Comparison of ENCODE assay signal across 9 cellular contexts in the genomic region with DNA sequence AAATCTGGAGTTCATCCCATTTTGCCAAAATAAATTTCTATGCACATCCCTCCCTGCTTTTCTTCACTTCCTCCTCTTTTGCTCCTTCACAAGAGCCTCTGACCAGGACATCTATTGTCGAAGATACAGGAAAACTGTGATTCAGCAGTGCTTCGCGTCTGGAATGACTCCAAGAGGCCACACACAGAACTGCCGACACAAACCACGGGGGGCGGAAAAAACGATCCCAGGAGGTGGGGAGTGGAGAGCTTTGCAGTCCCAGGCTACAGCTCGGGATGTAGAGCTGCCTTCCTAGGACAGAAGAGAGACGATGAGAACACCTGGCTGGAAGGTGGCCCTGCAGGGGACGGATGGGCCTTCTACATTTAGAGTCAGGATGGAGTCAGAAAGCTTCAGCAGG.
DNase-seq lines count a peak whose midpoint lies in the region; ATAC-seq and TF ChIP-seq lines count a peak whose summit lies in the region.
"Had no signal": no experiment of that assay in that cellular context is flagged by ENCODE, and none has a peak within 500 bp of the region (broad histone marks: within the 10 kb centered on the region; RNA-seq: fewer than 3 reads in every experiment).

No MANE protein-coding gene starts in this region.

- H3K36me3 ChIP-seq in endodermal cell (ENCODE audit: control insufficient read depth, insufficient read depth, low read length) = no peaks in the 10 kb centered on the region
- no peaks in the 10 kb centered on the region for H3K36me3 ChIP-seq in spleen

- ATAC-seq in activated CD4-positive, alpha-beta T cell treated with anti-CD3 and anti-CD28 coated beads for 36 hours = no peak
- ATAC-seq in HG03175 (IDR thresholded peaks at IDR 0.05; ENCODE audit: unreplicated experiment) = no peak

- no peaks in the 10 kb centered on the region for H3K36me3 Mint-ChIP-seq in activated CD4-positive, alpha-beta T cell treated with anti-CD3 and anti-CD28 coated beads for 36 hours (ENCODE audit: low read depth)
- no peaks in the 10 kb centered on the region for H3K36me3 Mint-ChIP-seq in endodermal cell (ENCODE audit: low read depth)

- no peaks in the 10 kb centered on the region for H3K4me1 ChIP-seq in endodermal cell (ENCODE audit: control insufficient read depth, insufficient read depth, low read length)
- peaks cover 50 to 99% (median 90%) of the 10 kb centered on the region in 6 donors for H3K4me1 ChIP-seq in spleen

- WGBS in endodermal cell (ENCODE audit: insufficient coverage in 1 of 2, insufficient read length in 1 of 2), 2 experiments = 23 to 42% methylated on average over 7 to 10 of the region's 10 CpGs
- WGBS in spleen, 5 donors = 36 to 70% (median 51%) methylated on average over 10 of the region's 10 CpGs

- CTCF ChIA-PET in activated CD4-positive, alpha-beta T cell treated with anti-CD3 and anti-CD28 coated beads for 36 hours (lab: Charles Lee) = no interaction called here

- peak overlapping the region; percentile 67 for H3K27ac Mint-ChIP-seq in activated CD4-positive, alpha-beta T cell treated with anti-CD3 and anti-CD28 coated beads for 36 hours
- no peak overlapping the region for H3K27ac Mint-ChIP-seq in endodermal cell

- peaks cover 93% of the 10 kb centered on the region for H3K4me1 Mint-ChIP-seq in activated CD4-positive, alpha-beta T cell treated with anti-CD3 and anti-CD28 coated beads for 36 hours
- peaks cover 52% of the 10 kb centered on the region for H3K4me1 Mint-ChIP-seq in endodermal cell

- H3K27me3 ChIP-seq in endodermal cell (ENCODE audit: control insufficient read depth, insufficient read depth, low read length, poor library complexity, severe bottlenecking) = no peaks in the 10 kb centered on the region
- H3K27me3 ChIP-seq in spleen (replicated peaks in 1 of 7) = no peaks in the 10 kb centered on the region

- no peak overlapping the region for H3K27ac ChIP-seq in endodermal cell (ENCODE audit: low read depth, low read length)
- H3K27ac ChIP-seq in spleen = peak overlapping the region in 7 of 8 donors; percentile 54 to 95 (median 89)

- H3K4me3 ChIP-seq in endodermal cell (ENCODE audit: low read length) (no peak overlapping the region), spleen (no peak overlapping the region)

- no peaks in the 10 kb centered on the region for H3K9me3 ChIP-seq in endodermal cell (ENCODE audit: control insufficient read depth, low read length)
- H3K9me3 ChIP-seq in spleen = no peaks in the 10 kb centered on the region

- H3K9me3 Mint-ChIP-seq in activated CD4-positive, alpha-beta T cell treated with anti-CD3 and anti-CD28 coated beads for 36 hours (ENCODE audit: low read depth) = no peaks in the 10 kb centered on the region
- H3K9me3 Mint-ChIP-seq in endodermal cell = no peaks in the 10 kb centered on the region

- TF ChIP-seq CTCF in endodermal cell (conservative IDR thresholded peaks at IDR 0.05) (peak; percentile 71), spleen (IDR thresholded peaks at IDR 0.05 in 8 of 11, conservative IDR thresholded peaks at IDR 0.05 in 3 of 11) (peak in 1 of 11 experiments; percentile 18)

- H3K4me3 Mint-ChIP-seq in activated CD4-positive, alpha-beta T cell treated with anti-CD3 and anti-CD28 coated beads for 36 hours = peak overlapping the region; percentile 41
- no peak overlapping the region for H3K4me3 Mint-ChIP-seq in endodermal cell

- DNase-seq in activated CD4-positive, alpha-beta T cell treated with anti-CD3 and anti-CD28 coated beads for 36 hours = peak; percentile 26
- no peak for DNase-seq in activated CD4-positive, alpha-beta T cell treated with anti-CD3 and anti-CD28 coated beads, Interleukin-2, amount 50 U/mL, for 1 hour
- DNase-seq in SK-N-DZ (ENCODE audit: low spot score) = peak; percentile 29
- DNase-seq in endodermal cell = peak; percentile 96
- no peak for DNase-seq in spleen
- DNase-seq in GM19238 (ENCODE audit: insufficient read length, low spot score) = no peak
- no peak for DNase-seq in NCI-H2196 (lab: John Stamatoyannopoulos, UW; ENCODE audit: unreplicated experiment)
- DNase-seq: NCI-H2029 had no signal

- POLR2A ChIA-PET in activated CD4-positive, alpha-beta T cell treated with anti-CD3 and anti-CD28 coated beads for 36 hours (lab: Charles Lee) = no interaction called here

- intact Hi-C loops in activated CD4-positive, alpha-beta T cell treated with anti-CD3 and anti-CD28 coated beads for 36 hours (cut with DNase I, micrococcal nuclease) = loop anchor here (2.0 to 10.0 kb wide), 5 partner anchors 49 to 343 kb away; a partner anchor contains a TSS
- intact Hi-C loops in spleen (cut with DNase I; ENCODE audit: low total_unique reads) = no loop called here

- TF ChIP-seq POLR2A in spleen (IDR thresholded peaks at IDR 0.05) = no peak

- H3K9ac ChIP-seq in endodermal cell (ENCODE audit: extremely low read depth, low read length, poor library complexity, severe bottlenecking) = no peak overlapping the region

- H3K27me3 Mint-ChIP-seq in activated CD4-positive, alpha-beta T cell treated with anti-CD3 and anti-CD28 coated beads for 36 hours = no peaks in the 10 kb centered on the region
- no peaks in the 10 kb centered on the region for H3K27me3 Mint-ChIP-seq in endodermal cell (ENCODE audit: insufficient read depth)

Comparison
In these comparisons a context has a peak if more than half of its experiments do, and no peak if none do; other contexts are left out.
1. DNase-seq: peak in activated CD4-positive, alpha-beta T cell treated with anti-CD3 and anti-CD28 coated beads for 36 hours (single experiment), SK-N-DZ (single experiment) and endodermal cell (single experiment); none in activated CD4-positive, alpha-beta T cell treated with anti-CD3 and anti-CD28 coated beads, Interleukin-2, amount 50 U/mL, for 1 hour (single experiment), spleen (single experiment), GM19238 (single experiment) and NCI-H2196 (single experiment).